29 cellular contexts compared by ENCODE assay signal in genomic region chr2:211955648-211956047, GRCh38.
"Had no signal": no experiment of that assay in that cellular context is flagged by ENCODE, and none has a peak within 500 bp of the region (broad histone marks: within the 10 kb centered on the region; RNA-seq: fewer than 3 reads in every experiment).

No MANE protein-coding gene starts in this region.

- H3K9me3 ChIP-seq: adrenal gland, body of pancreas had no signal

- H3K27ac ChIP-seq: adrenal gland, ascending aorta, body of pancreas, brain microvascular endothelial cell, breast epithelium, cardiac muscle cell had no signal

- DNase-seq: activated effector memory CD4-positive, alpha-beta T cell treated with anti-CD3 and anti-CD28 coated beads, Interleukin-2, amount 50 U/mL, for 16 hours; activated effector memory CD4-positive, alpha-beta T cell treated with Interleukin-2 at 50 U/mL for 16 hours; activated gamma-delta T cell; activated gamma-delta T cell treated with Interleukin-2 at 50 U/mL for 16 hours; activated naive CD4-positive, alpha-beta T cell; activated naive CD4-positive, alpha-beta T cell treated with anti-CD3 and anti-CD28 coated beads for 36 hours; activated naive CD4-positive, alpha-beta T cell treated with anti-CD3 and anti-CD28 coated beads, Interleukin-2, amount 10 ng/mL, durations not matched to agents 7 days and 5 days; activated naive CD4-positive, alpha-beta T cell treated with anti-CD3 and anti-CD28 coated beads, Interleukin-2, amount 50 U/mL, for 16 hours; activated naive CD4-positive, alpha-beta T cell treated with Interleukin-2 at 50 U/mL for 16 hours; activated naive CD8-positive, alpha-beta T cell treated with anti-CD3 and anti-CD28 coated beads for 36 hours; activated naive CD8-positive, alpha-beta T cell treated with anti-CD3 and anti-CD28 coated beads, Interleukin-2, amount 10 ng/mL, durations not matched to agents 7 days and 5 days; activated naive CD8-positive, alpha-beta T cell treated with anti-CD3 and anti-CD28 coated beads, Interleukin-2, amount 50 U/mL, for 24 hours; activated T-cell treated with anti-CD3 and anti-CD28 coated beads, Interleukin-2, amount 50 U/mL, for 24 hours; activated T-cell treated with anti-CD3 and anti-CD28 coated beads, Interleukin-2, amount 50 U/mL, for 4 hours; activated T-cell treated with anti-CD3 and anti-CD28 coated beads, Interleukin-2, amount 50 U/mL, for 48 hours; activated T-cell treated with anti-CD3 and anti-CD28 coated beads, Interleukin-2, amount 50 U/mL, for 72 hours; adrenal gland; amniotic stem cell; amygdala; anterior cingulate cortex; aorta; body of pancreas; brain microvascular endothelial cell; caudate nucleus; central memory CD4-positive, alpha-beta T cell; cerebellar nuclear complex had no signal

- H3K36me3 ChIP-seq: adrenal gland, ascending aorta, brain microvascular endothelial cell, breast epithelium, cardiac muscle cell had no signal

- H3K4me3 ChIP-seq: adrenal gland, ascending aorta, body of pancreas, breast epithelium, cardiac muscle cell had no signal

- H3K4me1 ChIP-seq: adrenal gland, body of pancreas, breast epithelium had no signal
